In genomic region chrX:69161786-69162349, GRCh38 we compare ENCODE assay signal across 17 cellular contexts.
"Had no signal": no experiment of that assay in that cellular context is flagged by ENCODE, and none has a peak within 500 bp of the region (broad histone marks: within the 10 kb centered on the region; RNA-seq: fewer than 3 reads in every experiment).

No MANE protein-coding gene starts in this region.

- ATAC-seq: esophagus mucosa, gastroesophageal sphincter, left ventricle myocardium superior had no signal

- H3K4me1 ChIP-seq: ascending aorta, breast epithelium, prostate gland had no signal

- H3K4me3 ChIP-seq: ascending aorta, breast epithelium, gastroesophageal sphincter, neural progenitor cell, prostate gland, right atrium auricular region, SK-N-MC, skin epidermis, stomach, upper lobe of left lung had no signal

- H3K27ac ChIP-seq: ascending aorta, breast epithelium, gastroesophageal sphincter, neural progenitor cell, prostate gland, right atrium auricular region, SK-N-MC, skin epidermis, stomach, upper lobe of left lung had no signal

- H3K9me3 Mint-ChIP-seq: activated CD4-positive, alpha-beta T cell treated with anti-CD3 and anti-CD28 coated beads, Interleukin-2, amount 10 ng/mL, durations not matched to agents 7 days and 5 days; immature natural killer cell had no signal

- H3K4me3 Mint-ChIP-seq: activated CD4-positive, alpha-beta T cell treated with anti-CD3 and anti-CD28 coated beads, Interleukin-2, amount 10 ng/mL, durations not matched to agents 7 days and 5 days; neural progenitor cell had no signal

- DNase-seq: effector CD4-positive, alpha-beta T cell; immature natural killer cell; left ventricle myocardium superior; stomach; T-helper 1 cell; T1000; upper lobe of left lung had no signal

- H3K36me3 ChIP-seq: breast epithelium, neural progenitor cell, prostate gland, right atrium auricular region had no signal

- H3K27me3 ChIP-seq: ascending aorta, gastroesophageal sphincter, neural progenitor cell, right atrium auricular region, upper lobe of left lung had no signal

- H3K9me3 ChIP-seq: ascending aorta, breast epithelium, gastroesophageal sphincter, prostate gland, right atrium auricular region, stomach, upper lobe of left lung had no signal

- H3K27ac Mint-ChIP-seq: neural progenitor cell had no signal

- H3K27me3 Mint-ChIP-seq: activated CD4-positive, alpha-beta T cell treated with anti-CD3 and anti-CD28 coated beads, Interleukin-2, amount 10 ng/mL, durations not matched to agents 7 days and 5 days had no signal
